In the genomic region with DNA sequence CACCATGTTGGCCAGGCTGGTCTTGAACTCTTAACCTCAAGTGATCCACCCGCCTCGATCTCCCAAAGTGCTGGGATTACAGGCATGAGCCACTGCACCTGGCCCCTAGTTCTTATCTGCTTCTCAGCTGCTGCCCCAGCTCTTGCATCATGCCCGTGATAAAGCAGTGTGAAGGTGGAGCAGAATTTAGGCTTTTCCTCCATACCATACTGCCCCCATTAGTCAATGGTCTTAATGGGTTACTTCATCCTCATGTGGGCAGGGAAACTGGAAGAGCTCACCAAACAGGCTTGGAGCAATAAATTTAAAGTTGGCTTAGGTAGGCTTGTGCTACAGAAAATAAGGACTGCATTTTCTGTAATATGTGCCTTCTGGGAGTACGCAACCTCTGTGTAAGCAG, we compare ENCODE assay signal across 15 cellular contexts.
DNase-seq lines count a peak whose midpoint lies in the region; FAIRE-seq lines count a peak whose summit lies in the region.
"Had no signal": no experiment of that assay in that cellular context is flagged by ENCODE, and none has a peak within 500 bp of the region (broad histone marks: within the 10 kb centered on the region; RNA-seq: fewer than 3 reads in every experiment).

No MANE protein-coding gene starts in this region.

- no peak for FAIRE-seq in HTR-8/SVneo (lab: Jason Lieb, UNC)
- FAIRE-seq: GM19239 had no signal

- DNase-seq in ELF-1 (ENCODE audit: low read depth, low spot score), result peak; percentile 49
- DNase-seq in LHCN-M2 (ENCODE audit: low read depth), result peak; percentile 20
- DNase-seq in amniotic epithelial cell (ENCODE audit: low read depth), result peak; percentile 32
- DNase-seq in iPS DF 4.7 (ENCODE audit: extremely low read depth, low spot score), result peak; percentile 28
- DNase-seq in AG08396 (ENCODE audit: low spot score), result no peak
- DNase-seq in NCI-H2029 treated with DMSO at 0.1 percent for 48 hours (lab: John Stamatoyannopoulos, UW), result no peak
- DNase-seq in HTR-8/SVneo (ENCODE audit: insufficient read length, low spot score), result no peak
- DNase-seq: activated CD4-positive, alpha-beta T cell treated with anti-CD3 and anti-CD28 coated beads, Interleukin-2, amount 50 U/mL, for 48 hours; activated T-cell treated with anti-CD3 and anti-CD28 coated beads, Interleukin-2, amount 50 U/mL, for 1 hour; NCI-H1930; NCI-H526; stimulated activated CD4-positive, alpha-beta T cell treated with anti-CD3 and anti-CD28 coated beads, Interleukin-4, amount 100 ng/mL, for 24 hours; stimulated activated CD8-positive, alpha-beta memory T cell treated with anti-CD3 and anti-CD28 coated beads, Interleukin-4, amount 100 ng/mL, for 48 hours; SW 1271 had no signal

Comparison
In these comparisons a context has a peak if more than half of its experiments do, and no peak if none do; other contexts are left out.
1. DNase-seq: peak in ELF-1 (single experiment), LHCN-M2 (single experiment), amniotic epithelial cell (single experiment) and iPS DF 4.7 (single experiment); none in AG08396 (single experiment), NCI-H2029 treated with DMSO at 0.1 percent for 48 hours (single experiment) and HTR-8/SVneo (single experiment).